Comparison of ENCODE assay signal across 8 cellular contexts in the genomic region with DNA sequence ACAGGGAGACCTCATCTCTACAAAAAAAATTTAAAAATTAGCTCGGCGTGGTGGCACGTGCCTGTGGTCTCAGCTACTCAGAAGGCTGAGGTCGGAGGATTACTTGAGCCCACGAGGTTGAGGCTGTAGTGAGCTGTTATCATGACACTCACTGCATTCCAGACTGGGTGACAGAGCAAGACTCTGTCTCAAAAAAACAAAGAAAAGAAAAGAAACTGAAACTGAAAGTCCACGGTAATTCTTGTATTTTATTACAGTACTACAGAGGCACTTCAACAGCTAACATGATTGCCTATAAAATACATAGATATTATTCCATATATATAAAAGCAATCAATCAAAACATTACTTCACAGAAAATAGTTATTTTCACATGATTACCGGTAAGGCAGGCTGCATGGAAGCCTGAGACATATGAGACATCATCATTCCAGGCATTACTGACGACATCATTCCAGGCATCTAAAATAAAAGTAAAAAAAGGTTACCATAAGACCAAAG. TPM values are rescaled to one million over a fixed set of nuclear protein-coding genes. Genes with fewer than 3 reads are reported as not detected.
DNase-seq lines count a peak whose midpoint lies in the region; ATAC-seq, FAIRE-seq and TF ChIP-seq lines count a peak whose summit lies in the region.

No MANE protein-coding gene starts in this region.

- no peaks in the 10 kb centered on the region for H3K27me3 Mint-ChIP-seq in CD8-positive, alpha-beta T cell (ENCODE audit: low read depth)

- peak; percentile 80 for ATAC-seq in CD8-positive, alpha-beta T cell
- ATAC-seq in GM21717 (IDR thresholded peaks at IDR 0.05; ENCODE audit: unreplicated experiment) (peak; percentile 57), Panc1 (peak; percentile 75), K562 (peak; percentile 12; the same call in 2 of the 3 replicates), HG03025 (IDR thresholded peaks at IDR 0.05; ENCODE audit: low FRiP score, unreplicated experiment) (no peak), HG02938 (IDR thresholded peaks at IDR 0.05; ENCODE audit: unreplicated experiment) (no peak)

- no peak overlapping the region for H3K4me3 ChIP-seq in CD8-positive, alpha-beta T cell (ENCODE audit: low read depth, low read length)
- H3K4me3 ChIP-seq in Panc1 (ENCODE audit: low read depth in 2 of 2, low read length in 2 of 2) (peak overlapping the region; percentile 10 to 41), K562 (no peak overlapping the region), muscle layer of duodenum (ENCODE audit: low read depth in 1 of 2, low read length in 2 of 2) (peak overlapping the region in 1 of 2 donors; percentile 41)

- H3K9me3 ChIP-seq in CD8-positive, alpha-beta T cell (ENCODE audit: low read length) = no peaks in the 10 kb centered on the region
- H3K9me3 ChIP-seq in Panc1 (ENCODE audit: control insufficient read depth, insufficient read depth, low read depth, low read length) = no peaks in the 10 kb centered on the region
- no peaks in the 10 kb centered on the region for H3K9me3 ChIP-seq in K562 (replicated peaks; ENCODE audit: control insufficient read depth, insufficient read depth, low read depth, low read length)
- H3K9me3 ChIP-seq in muscle layer of duodenum (ENCODE audit: control insufficient read depth in 1 of 2, low read length in 2 of 2) = no peaks in the 10 kb centered on the region

- H3K4me2 ChIP-seq in K562 (ENCODE audit: insufficient read depth, low read length) = no peak overlapping the region

- H3K27ac ChIP-seq in CD8-positive, alpha-beta T cell (ENCODE audit: low read depth, low read length) = peak overlapping the region; percentile 4
- peak overlapping the region; percentile 44 for H3K27ac ChIP-seq in Panc1 (ENCODE audit: low read length)
- H3K27ac ChIP-seq in K562 (ENCODE audit: extremely low read depth, low read depth, low read length) = no peak overlapping the region
- H3K27ac ChIP-seq in muscle layer of duodenum (ENCODE audit: low read length) = peak overlapping the region; percentile 41

- no peak overlapping the region for H3K9ac ChIP-seq in K562 (ENCODE audit: insufficient read depth in 1 of 2, low read depth in 2 of 2, low read length in 2 of 2)

- peak overlapping the region; percentile 89 for H3K27ac Mint-ChIP-seq in CD8-positive, alpha-beta T cell

- CTCF ChIA-PET in CD8-positive, alpha-beta T cell (lab: Charles Lee) = no interaction called here
- CTCF ChIA-PET in Panc1 (lab: Charles Lee) = no interaction called here
- CTCF ChIA-PET in K562 (lab: Yijun Ruan, JAX; ENCODE audit: low intra/inter-chr PET ratio) = no interaction called here

- intact Hi-C loops in CD8-positive, alpha-beta T cell (cut with DNase I, micrococcal nuclease) = loop anchor here in 1 of 2 experiments (1.0 to 2.0 kb wide), 2 partner anchors 23 to 866 kb away; a partner anchor contains a TSS
- intact Hi-C loops in Panc1 (cut with micrococcal nuclease; ENCODE audit: unreplicated experiment) (no loop called here), K562 (cut with micrococcal nuclease) (no loop called here)

- no peak for TF ChIP-seq RAD21 in K562 (CRISPR knock-in tag; conservative IDR thresholded peaks at IDR 0.05 in 1 of 2, IDR thresholded peaks at IDR 0.05 in 1 of 2)

- H2AFZ ChIP-seq in K562 (ENCODE audit: low read depth, low read length) = no peak overlapping the region

- H3K27me3 ChIP-seq in CD8-positive, alpha-beta T cell (ENCODE audit: insufficient read depth, low read length) = no peaks in the 10 kb centered on the region
- H3K27me3 ChIP-seq in Panc1 (ENCODE audit: control insufficient read depth, insufficient read depth, low read length) (no peaks in the 10 kb centered on the region), K562 (ENCODE audit: control insufficient read depth in 2 of 2, insufficient read depth in 2 of 2, low read length in 2 of 2) (no peaks in the 10 kb centered on the region), muscle layer of duodenum (ENCODE audit: low read depth, low read length) (no peaks in the 10 kb centered on the region)

- peaks cover 12% of the 10 kb centered on the region for H3K36me3 ChIP-seq in CD8-positive, alpha-beta T cell (ENCODE audit: insufficient read depth, low read length)
- H3K36me3 ChIP-seq in Panc1 (ENCODE audit: control insufficient read depth, insufficient read depth, low read length) (peaks cover 15% of the 10 kb centered on the region), K562 (ENCODE audit: control insufficient read depth, insufficient read depth, low read length) (peaks cover 73% of the 10 kb centered on the region), muscle layer of duodenum (ENCODE audit: control insufficient read depth in 1 of 2, insufficient read depth in 2 of 2, low read length in 2 of 2) (peaks cover 0 to 8% of the 10 kb centered on the region in 2 donors)

- no peak for TF ChIP-seq EP300 in K562 (IDR thresholded peaks at IDR 0.05; ENCODE audit: low read length)

- H3K4me3 Mint-ChIP-seq in CD8-positive, alpha-beta T cell = peak overlapping the region; percentile 80

- peaks cover 27% of the 10 kb centered on the region for H3K36me3 Mint-ChIP-seq in CD8-positive, alpha-beta T cell

- 94% methylated on average over 8 of the region's 8 CpGs for WGBS in K562 (ENCODE audit: insufficient coverage, low coverage, missing lambda C conversion rate)

- POLR2A ChIA-PET in CD8-positive, alpha-beta T cell (lab: Charles Lee) = interaction anchor here (1.2 kb wide), 1 partner anchor 22 kb away, joined by 3 read pairs; no protein-coding TSS in a partner anchor
- POLR2A ChIA-PET in Panc1 (lab: Charles Lee) = no interaction called here
- POLR2A ChIA-PET in K562 (lab: Yijun Ruan, JAX) = no interaction called here

- H3K79me2 ChIP-seq in K562 (ENCODE audit: control insufficient read depth, insufficient read depth, low read length) = peaks cover 69% of the 10 kb centered on the region

- H3K4me1 ChIP-seq in CD8-positive, alpha-beta T cell (ENCODE audit: insufficient read depth, low read length) = peaks cover 9% of the 10 kb centered on the region
- H3K4me1 ChIP-seq in Panc1 (ENCODE audit: control insufficient read depth, insufficient read depth, low read length) (peaks cover 17% of the 10 kb centered on the region; the same call in 1 of the 2 replicates), K562 (replicated peaks in 1 of 2; ENCODE audit: control insufficient read depth in 2 of 2, insufficient read depth in 2 of 2, low read length in 2 of 2) (no peaks in the 10 kb centered on the region), muscle layer of duodenum (ENCODE audit: control insufficient read depth in 1 of 2, insufficient read depth in 2 of 2, low read length in 2 of 2) (no peaks in the 10 kb centered on the region)

- peak in 3 of 7 experiments; percentile 7 to 24 (median 22) for DNase-seq in CD8-positive, alpha-beta T cell
- DNase-seq in Panc1 (ENCODE audit: low read depth, low spot score) = peak; percentile 20
- no peak for DNase-seq in K562 (ENCODE audit: extremely low read depth in 1 of 4, low spot score in 3 of 4)
- no peak for DNase-seq in G401 (ENCODE audit: low spot score)

- TF ChIP-seq CTCF in CD8-positive, alpha-beta T cell (IDR thresholded peaks at IDR 0.05) = no peak
- TF ChIP-seq CTCF in Panc1 (IDR thresholded peaks at IDR 0.05) (no peak), K562 (IDR thresholded peaks at IDR 0.05 in 2 of 3, conservative IDR thresholded peaks at IDR 0.05 in 1 of 3; ENCODE audit: insufficient read depth in 2 of 3, low read depth in 1 of 3, low read length in 3 of 3) (no peak)

- peaks cover 49% of the 10 kb centered on the region for H3K4me1 Mint-ChIP-seq in CD8-positive, alpha-beta T cell (ENCODE audit: low read depth)

- BruUV-seq in Panc1 (replicated peaks; lab: Mats Ljungman, UMichigan) (no TSS peak), K562 (replicated peaks; lab: Mats Ljungman, UMichigan) (no TSS peak)

- no peaks in the 10 kb centered on the region for H3K9me1 ChIP-seq in K562 (ENCODE audit: control insufficient read depth, insufficient read depth, low read length)

- FAIRE-seq in K562 (lab: Jason Lieb, UNC) = no peak

- no peaks in the 10 kb centered on the region for H4K20me1 ChIP-seq in K562 (replicated peaks; ENCODE audit: control insufficient read depth, insufficient read depth, low read length)

- in situ Hi-C loops in Panc1 (cut with HindIII; ENCODE audit: low pct_unique_long_range_greater_than_20kb, low sequenced_read_pairs) (no loop called here), K562 (cut with MboI) (no loop called here), G401 (cut with HindIII; ENCODE audit: low sequenced_read_pairs) (no loop called here)

- no peaks in the 10 kb centered on the region for H3K9me3 Mint-ChIP-seq in CD8-positive, alpha-beta T cell

- no peak for TF ChIP-seq POLR2A in K562 (conservative IDR thresholded peaks at IDR 0.05)

RNA-seq across cellular contexts. Expression of a gene that starts 23.1 kb away (rescaled TPM):
- total RNA-seq in CD8-positive, alpha-beta T cell = 100 to 1,000 TPM; 164 to 180 TPM
- total RNA-seq in Panc1 (2021; ENCODE audit: unreplicated experiment) = 142 TPM
- 95.1 TPM for polyA plus RNA-seq in Panc1 (2012; ENCODE audit: insufficient read length)
- total RNA-seq in K562 (2011; cell fraction: chromatin; rRNA removed; ENCODE audit: low replicate concordance) = 282 and 367 TPM in 2 replicates
- 174 and 192 TPM in 2 replicates for total RNA-seq in K562 (2011; cell fraction: nucleolus; rRNA removed)
- 193 and 254 TPM in 2 replicates for total RNA-seq in K562 (2011; cell fraction: nucleoplasm; rRNA removed)
- 209 and 304 TPM in 2 replicates for total RNA-seq in K562 (2014; rRNA removed)
- 266 and 313 TPM in 2 replicates for total RNA-seq in K562 (2014; rRNA removed; fragmentation: Illumina TruSeq; extraction: Trizol)
- total RNA-seq in K562 (2015; rRNA removed; fragmentation: Illumina TruSeq; extraction: Trizol) = 254 and 279 TPM in 2 replicates
- total RNA-seq in K562 (2021) = 226 and 243 TPM in 2 replicates
- 253 and 264 TPM in 2 replicates for polyA plus RNA-seq in K562 (2011; rRNA removed)
- polyA plus RNA-seq in K562 (2011; cell fraction: cytosol; rRNA removed) = 129 and 140 TPM in 2 replicates
- polyA plus RNA-seq in K562 (2011; cell fraction: nucleus; rRNA removed) = 330 and 356 TPM in 2 replicates
- polyA plus RNA-seq in K562 (2012) = 99.7 and 137 TPM in 2 replicates
- 165 and 245 TPM in 2 replicates for polyA plus RNA-seq in K562 (2014; fragmentation: Illumina TruSeq; extraction: Trizol)
- 100 to 1,000 TPM; 168 to 190 TPM for polyA plus RNA-seq in K562 (2014; fragmentation: Nextera tagmentation; extraction: Ambion mirVana)
- 220 and 276 TPM in 2 replicates for polyA plus RNA-seq in K562 (2014; rRNA removed)
- 497 and 561 TPM in 2 replicates for polyA minus RNA-seq in K562 (2011; rRNA and poly(A)+ RNA removed)
- polyA minus RNA-seq in K562 (2011; cell fraction: cytosol; rRNA and poly(A)+ RNA removed) = 124 and 173 TPM in 2 replicates
- polyA minus RNA-seq in K562 (2011; cell fraction: nucleus; rRNA and poly(A)+ RNA removed) = 304 and 434 TPM in 2 replicates
- 151 and 321 TPM in 2 replicates for total RNA-seq in G401 (2014; rRNA removed; shearing (Covaris generic))

RNA-seq across cellular contexts. Expression of a gene that starts 24.2 kb away (rescaled TPM):
- 1 to 10 TPM; 6.6 to 9.1 TPM for total RNA-seq in CD8-positive, alpha-beta T cell
- total RNA-seq in Panc1 (2021; ENCODE audit: unreplicated experiment) = 38.9 TPM
- polyA plus RNA-seq in Panc1 (2012; ENCODE audit: insufficient read length) = 29.8 TPM
- total RNA-seq in K562 (2011; cell fraction: chromatin; rRNA removed; ENCODE audit: low replicate concordance) = 37.7 and 85.6 TPM in 2 replicates
- total RNA-seq in K562 (2011; cell fraction: nucleolus; rRNA removed) = 35.0 and 38.3 TPM in 2 replicates
- 49.1 and 73.5 TPM in 2 replicates for total RNA-seq in K562 (2011; cell fraction: nucleoplasm; rRNA removed)
- total RNA-seq in K562 (2014; rRNA removed) = 16.9 and 19.2 TPM in 2 replicates
- total RNA-seq in K562 (2014; rRNA removed; fragmentation: Illumina TruSeq; extraction: Trizol) = 42.9 and 44.1 TPM in 2 replicates
- total RNA-seq in K562 (2015; rRNA removed; fragmentation: Illumina TruSeq; extraction: Trizol) = 33.1 and 37.2 TPM in 2 replicates
- 31.5 and 33.9 TPM in 2 replicates for total RNA-seq in K562 (2021)
- 86.6 and 98.5 TPM in 2 replicates for polyA plus RNA-seq in K562 (2011; rRNA removed)
- polyA plus RNA-seq in K562 (2011; cell fraction: cytosol; rRNA removed) = 29.3 and 122 TPM in 2 replicates
- 48.8 and 82.9 TPM in 2 replicates for polyA plus RNA-seq in K562 (2011; cell fraction: nucleus; rRNA removed)
- 28.9 and 43.3 TPM in 2 replicates for polyA plus RNA-seq in K562 (2012)
- 35.2 and 42.2 TPM in 2 replicates for polyA plus RNA-seq in K562 (2014; fragmentation: Illumina TruSeq; extraction: Trizol)
- 10 to 100 TPM; 27.4 to 29.6 TPM for polyA plus RNA-seq in K562 (2014; fragmentation: Nextera tagmentation; extraction: Ambion mirVana)
- 28.8 and 36.2 TPM in 2 replicates for polyA plus RNA-seq in K562 (2014; rRNA removed)
- polyA minus RNA-seq in K562 (2011; rRNA and poly(A)+ RNA removed) = 52.4 and 62.2 TPM in 2 replicates
- polyA minus RNA-seq in K562 (2011; cell fraction: cytosol; rRNA and poly(A)+ RNA removed) = 20.6 and 34.5 TPM in 2 replicates
- polyA minus RNA-seq in K562 (2011; cell fraction: nucleus; rRNA and poly(A)+ RNA removed) = 23.0 and 38.1 TPM in 2 replicates
- 29.2 and 39.0 TPM in 2 replicates for total RNA-seq in G401 (2014; rRNA removed; shearing (Covaris generic))

Comparison
In these comparisons a context has a peak if more than half of its experiments do, and no peak if none do; other contexts are left out.
1. ATAC-seq: peak in CD8-positive, alpha-beta T cell (single experiment), GM21717 (single experiment), Panc1 (single experiment) and K562 (single experiment); none in HG03025 (single experiment) and HG02938 (single experiment).
2. H3K4me3 ChIP-seq: peak in Panc1 (2 of 2); none in CD8-positive, alpha-beta T cell (single experiment) and K562 (single experiment).